In genomic region chr17:65656390-65657250, GRCh38 we compare ENCODE assay signal across 12 cellular contexts.
A peak's percentile ranks its signal among the peaks of the same experiment; 100 is the strongest.
DNase-seq lines count a peak whose midpoint lies in the region; ATAC-seq, FAIRE-seq and TF ChIP-seq lines count a peak whose summit lies in the region.
"Had no signal": no experiment of that assay in that cellular context is flagged by ENCODE, and none has a peak within 500 bp of the region (broad histone marks: within the 10 kb centered on the region; RNA-seq: fewer than 3 reads in every experiment).

No MANE protein-coding gene starts in this region.

- intact Hi-C loops in right cardiac atrium (cut with DNase I) = no loop called here

- in situ Hi-C loops in G401 (cut with HindIII; ENCODE audit: low sequenced_read_pairs) = no loop called here

- H3K27me3 Mint-ChIP-seq in chondrocyte (ENCODE audit: low read depth) = no peaks in the 10 kb centered on the region
- H3K27me3 Mint-ChIP-seq: CD4-positive, CD25-positive, alpha-beta regulatory T cell had no signal

- no peak overlapping the region for H3K4me3 ChIP-seq in right cardiac atrium (ENCODE audit: low read length)

- H3K9me3 Mint-ChIP-seq in chondrocyte (ENCODE audit: low read depth) = peaks cover 2% of the 10 kb centered on the region
- H3K9me3 Mint-ChIP-seq: nephron had no signal

- 71% methylated on average over 7 of the region's 7 CpGs for WGBS in right cardiac atrium

- no peaks in the 10 kb centered on the region for H3K36me3 Mint-ChIP-seq in chondrocyte (ENCODE audit: low read depth)
- H3K36me3 Mint-ChIP-seq: CD4-positive, CD25-positive, alpha-beta regulatory T cell had no signal

- H3K4me1 Mint-ChIP-seq in chondrocyte (ENCODE audit: low read depth) = peaks cover 7% of the 10 kb centered on the region
- H3K4me1 Mint-ChIP-seq: nephron had no signal

- H3K27ac ChIP-seq in right cardiac atrium (ENCODE audit: low read length) = no peak overlapping the region

- TF ChIP-seq CTCF in chondrocyte (IDR thresholded peaks at IDR 0.05) = no peak

- H3K27ac Mint-ChIP-seq in chondrocyte (ENCODE audit: unreplicated experiment) = peak overlapping the region; percentile 39
- H3K27ac Mint-ChIP-seq: nephron had no signal

- DNase-seq in stimulated activated naive CD4-positive, alpha-beta T cell treated with Interleukin-2 at 50 U/mL for 16 hours (lab: John Stamatoyannopoulos, UW) = peak; percentile 39
- DNase-seq in stimulated activated naive CD4-positive, alpha-beta T cell (lab: John Stamatoyannopoulos, UW) = no peak
- DNase-seq in chondrocyte (ENCODE audit: low spot score) (no peak), urothelium cell line (ENCODE audit: low spot score) (no peak), G401 (ENCODE audit: low spot score) (no peak), right cardiac atrium (no peak), HuH-7 (ENCODE audit: low spot score) (no peak)
- DNase-seq: caudate nucleus, NCI-H69 had no signal

- no peaks in the 10 kb centered on the region for H3K27me3 ChIP-seq in right cardiac atrium (ENCODE audit: control insufficient read depth, insufficient read depth)

- no peaks in the 10 kb centered on the region for H3K4me1 ChIP-seq in right cardiac atrium (ENCODE audit: control insufficient read depth, insufficient read depth, low read length)

- peak; percentile 77 for ATAC-seq in HG03159 (IDR thresholded peaks at IDR 0.05; ENCODE audit: unreplicated experiment)
- ATAC-seq in right cardiac atrium = no peak

- H3K4me3 Mint-ChIP-seq in chondrocyte (ENCODE audit: unreplicated experiment) = no peak overlapping the region
- H3K4me3 Mint-ChIP-seq: CD4-positive, CD25-positive, alpha-beta regulatory T cell; nephron had no signal

- no peaks in the 10 kb centered on the region for H3K9me3 ChIP-seq in right cardiac atrium (ENCODE audit: control insufficient read depth, low read length)

- FAIRE-seq in urothelium cell line (lab: Jason Lieb, UNC) = peak; percentile 71
